In the genomic region with DNA sequence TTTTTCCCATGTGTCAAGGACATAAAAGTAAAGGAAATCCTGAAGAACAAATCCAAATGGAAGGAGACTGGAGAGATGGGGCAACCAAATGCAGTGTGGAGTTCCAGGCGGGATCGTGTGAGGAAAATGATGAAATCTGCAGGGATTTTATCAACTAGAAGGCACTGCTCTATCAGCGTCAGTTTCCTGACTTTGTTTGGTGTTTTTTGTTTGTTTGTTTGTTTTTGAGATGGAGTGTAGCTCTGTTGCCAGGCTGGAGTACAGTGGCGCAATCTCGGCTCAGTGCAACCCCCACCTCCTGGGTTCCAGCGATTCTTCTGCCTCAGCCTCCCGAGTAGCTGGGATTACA, we compare ENCODE assay signal across 1 cellular context.
TF ChIP-seq lines count a peak whose summit lies in the region.

No MANE protein-coding gene starts in this region.

TF ChIP-seq in HepG2, 621 proteins besides CTCF, POLR2A, EP300 and RAD21 (continued from another document):
- TF ChIP-seq ZNF329 (CRISPR knock-in tag; IDR thresholded peaks at IDR 0.05; ENCODE audit: low read depth) (no peak), ZNF337 (CRISPR knock-in tag; IDR thresholded peaks at IDR 0.05; ENCODE audit: borderline replicate concordance, low read depth) (no peak)
